ENCODE assay signal across 17 cellular contexts in the genomic region with DNA sequence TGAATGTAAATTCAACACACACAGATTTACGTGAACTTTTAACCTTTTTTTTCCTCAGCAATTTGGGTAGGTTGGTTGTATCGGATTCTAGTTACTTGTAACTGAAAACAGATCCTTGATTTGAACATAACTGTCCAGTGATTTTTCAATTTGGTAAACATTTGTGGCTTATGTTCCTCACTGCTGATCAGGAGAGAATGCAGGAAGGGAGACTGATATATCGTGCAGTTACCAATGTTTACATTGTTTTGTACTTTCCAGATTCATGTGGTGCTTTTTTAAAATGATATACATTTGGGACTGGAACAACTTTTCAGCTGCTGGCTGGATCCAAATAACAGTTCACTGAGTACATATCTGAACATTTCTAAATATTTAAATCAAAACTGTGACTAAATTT.
DNase-seq lines count a peak whose midpoint lies in the region; ATAC-seq and TF ChIP-seq lines count a peak whose summit lies in the region.
"Had no signal": no experiment of that assay in that cellular context is flagged by ENCODE, and none has a peak within 500 bp of the region (broad histone marks: within the 10 kb centered on the region; RNA-seq: fewer than 3 reads in every experiment).

No MANE protein-coding gene starts in this region.

- H2BK15ac ChIP-seq in neuronal stem cell (ENCODE audit: low read length): no peak overlapping the region

- H3K18ac ChIP-seq in neuronal stem cell (ENCODE audit: low read length): no peak overlapping the region

- TF ChIP-seq CTCF in type B pancreatic cell (conservative IDR thresholded peaks at IDR 0.05): no peak

- H3K9me3 Mint-ChIP-seq in type B pancreatic cell: no peaks in the 10 kb centered on the region

- H2BK12ac ChIP-seq in neuronal stem cell (ENCODE audit: low read length): no peak overlapping the region

- WGBS in neuronal stem cell (ENCODE audit: extremely low coverage in 2 of 2, insufficient read length in 2 of 2, insufficient replicate concordance in 1 of 2), 2 donors: no CpG with 5 or more reads among the region's 3 CpGs

- H3K79me1 ChIP-seq in neuronal stem cell (ENCODE audit: low read depth, low read length): no peaks in the 10 kb centered on the region

- no peaks in the 10 kb centered on the region for H3K27me3 Mint-ChIP-seq in type B pancreatic cell

- ATAC-seq in HG03196 (IDR thresholded peaks at IDR 0.05; ENCODE audit: unreplicated experiment): no peak
- ATAC-seq: HCT116, K562 had no signal

- no peak overlapping the region for H3K14ac ChIP-seq in neuronal stem cell (ENCODE audit: low read length)

- H3K4me1 Mint-ChIP-seq in type B pancreatic cell (ENCODE audit: unreplicated experiment): peaks cover 29% of the 10 kb centered on the region

- no peak overlapping the region for H4K91ac ChIP-seq in neuronal stem cell (ENCODE audit: low read depth, low read length, poor library complexity)

- H3K36me3 ChIP-seq in adipocyte (ENCODE audit: control insufficient read depth, insufficient read depth, low read length, severe bottlenecking) (no peaks in the 10 kb centered on the region), neuronal stem cell (replicated peaks in 1 of 2; ENCODE audit: control insufficient read depth in 2 of 2, insufficient read depth in 2 of 2, low read length in 2 of 2) (no peaks in the 10 kb centered on the region)
- H3K36me3 ChIP-seq: Peyer's patch had no signal

- H3K27me3 ChIP-seq in adipocyte (replicated peaks; ENCODE audit: control insufficient read depth, insufficient read depth, low read length): no peaks in the 10 kb centered on the region
- no peaks in the 10 kb centered on the region for H3K27me3 ChIP-seq in neuronal stem cell (ENCODE audit: control insufficient read depth in 3 of 3, insufficient read depth in 3 of 3, low read depth in 1 of 3, low read length in 3 of 3)
- H3K27me3 ChIP-seq: BLaER1 treated with 17β-estradiol and CSF1 and Interleukin-3, amounts not matched to agents 10 nM and 100 nM; Peyer's patch had no signal

- H2AFZ ChIP-seq in neuronal stem cell (ENCODE audit: low read length): no peak overlapping the region

- H3K9ac ChIP-seq in adipocyte (ENCODE audit: low read length) (no peak overlapping the region), neuronal stem cell (ENCODE audit: low read depth, low read length, poor library complexity) (no peak overlapping the region)
- H3K9ac ChIP-seq: BLaER1 treated with 17β-estradiol and CSF1 and Interleukin-3, amounts not matched to agents 10 nM and 100 nM had no signal

- H3K36me3 Mint-ChIP-seq in type B pancreatic cell: no peaks in the 10 kb centered on the region

- H3K27ac Mint-ChIP-seq in type B pancreatic cell: no peak overlapping the region

- H2AK5ac ChIP-seq in neuronal stem cell (ENCODE audit: low read depth, low read length): no peak overlapping the region

- H2BK120ac ChIP-seq in neuronal stem cell (ENCODE audit: low read depth, low read length): no peak overlapping the region

- H3K4me3 ChIP-seq in adipocyte (ENCODE audit: low read length): no peak overlapping the region
- H3K4me3 ChIP-seq in neuronal stem cell (ENCODE audit: low read length in 2 of 2): no peak overlapping the region
- H3K4me3 ChIP-seq: BLaER1 treated with 17β-estradiol and CSF1 and Interleukin-3, amounts not matched to agents 10 nM and 100 nM; K562; Peyer's patch had no signal

- H2BK5ac ChIP-seq in neuronal stem cell (ENCODE audit: low read length): no peak overlapping the region

- H3K9me3 ChIP-seq in adipocyte (ENCODE audit: control insufficient read depth, low read length) (no peaks in the 10 kb centered on the region), neuronal stem cell (replicated peaks in 1 of 2; ENCODE audit: control insufficient read depth in 2 of 2, insufficient read depth in 1 of 2, low read depth in 1 of 2, low read length in 2 of 2) (peaks cover 0 to 6% of the 10 kb centered on the region in 2 donors)
- H3K9me3 ChIP-seq: Peyer's patch had no signal

- H3K27ac ChIP-seq in neuronal stem cell (replicated peaks; ENCODE audit: low read length): no peak overlapping the region
- H3K27ac ChIP-seq: BLaER1 treated with 17β-estradiol and CSF1 and Interleukin-3, amounts not matched to agents 10 nM and 100 nM; HL-60; Peyer's patch had no signal

- H3K4me1 ChIP-seq in adipocyte (ENCODE audit: control insufficient read depth, insufficient read depth, low read length) (peaks cover 36% of the 10 kb centered on the region), neuronal stem cell (ENCODE audit: control insufficient read depth in 2 of 2, insufficient read depth in 1 of 2, low read depth in 1 of 2, low read length in 2 of 2) (peaks cover 3 to 15% of the 10 kb centered on the region in 2 donors)

- no peak overlapping the region for H4K8ac ChIP-seq in neuronal stem cell (ENCODE audit: low read depth, low read length)

- H3K4me3 Mint-ChIP-seq in type B pancreatic cell: peak overlapping the region; percentile 22

- DNase-seq in H4 (ENCODE audit: low spot score) (peak; percentile 44), adipocyte (ENCODE audit: low read depth) (peak; percentile 73), fibroblast of the conjunctiva (ENCODE audit: low read depth) (peak; percentile 21), type B pancreatic cell (ENCODE audit: extremely low spot score, unreplicated experiment) (no peak), neuronal stem cell (ENCODE audit: low spot score) (no peak), NCI-H1417 (lab: John Stamatoyannopoulos, UW) (no peak)
- DNase-seq: DMS53, NCI-H1694, NCI-H446, NCI-H748 treated with DMSO at 0.1 percent for 48 hours, Peyer's patch, Right ventricle myocardium superior had no signal

- H3K4ac ChIP-seq in neuronal stem cell (ENCODE audit: low read length): no peak overlapping the region

- H3K23ac ChIP-seq in neuronal stem cell (ENCODE audit: low read depth, low read length, poor library complexity): no peak overlapping the region

- H3K4me2 ChIP-seq in neuronal stem cell (ENCODE audit: insufficient read depth, low read length, poor library complexity, severe bottlenecking): no peak overlapping the region
- H3K4me2 ChIP-seq: BLaER1 treated with 17β-estradiol and CSF1 and Interleukin-3, amounts not matched to agents 10 nM and 100 nM had no signal

Comparison
In these comparisons a context has a peak if more than half of its experiments do, and no peak if none do; other contexts are left out.
1. DNase-seq: peak in H4 (single experiment), adipocyte (single experiment) and fibroblast of the conjunctiva (single experiment); none in type B pancreatic cell (single experiment), neuronal stem cell (single experiment) and NCI-H1417 (0 of 3).